8 cellular contexts compared by ENCODE assay signal in the genomic region with DNA sequence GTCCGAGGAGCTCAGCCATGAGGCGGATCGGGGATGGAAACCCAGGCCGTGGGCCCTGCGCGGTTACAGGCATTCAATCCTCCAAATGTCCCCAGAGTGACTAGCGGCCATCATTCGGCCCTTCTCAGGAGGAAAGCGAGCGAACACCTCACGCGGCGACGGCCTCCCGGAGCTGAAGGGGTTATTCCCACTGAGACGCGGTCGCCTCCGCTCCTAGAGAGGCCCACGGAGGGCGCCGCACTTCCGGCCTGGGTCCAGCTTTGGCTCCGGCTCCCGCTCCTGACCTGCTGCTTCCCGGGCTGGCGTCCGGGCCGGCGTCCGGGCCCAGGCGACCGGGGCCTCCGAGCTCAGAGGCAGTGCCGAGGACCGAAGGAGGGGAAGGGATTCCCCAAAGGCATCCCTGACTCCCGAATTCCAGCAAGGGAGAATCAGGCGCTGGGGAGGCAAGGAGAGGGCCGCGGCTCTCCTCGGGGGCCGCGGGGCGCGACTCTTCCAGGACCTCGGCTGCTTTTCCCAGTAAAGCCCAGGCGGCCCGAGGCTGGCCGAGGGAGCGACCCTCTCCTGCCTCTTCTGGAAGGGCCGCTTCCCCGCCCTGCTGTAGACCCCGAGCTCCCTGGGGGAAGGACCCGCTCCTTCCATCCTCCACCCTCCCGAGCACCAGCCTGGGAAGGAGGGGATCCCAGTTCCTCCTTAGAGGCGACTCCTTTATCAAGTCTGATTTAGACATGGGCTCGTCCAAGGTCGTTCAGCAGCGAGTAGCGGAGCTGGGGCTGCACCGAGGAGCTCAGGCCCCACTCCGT. TPM values are rescaled to one million over a fixed set of nuclear protein-coding genes. Genes with fewer than 3 reads are reported as not detected.
DNase-seq lines count a peak whose midpoint lies in the region; ATAC-seq, FAIRE-seq and TF ChIP-seq lines count a peak whose summit lies in the region.

No MANE protein-coding gene starts in this region.

- H3K27me3 ChIP-seq in duodenal mucosa (ENCODE audit: control insufficient read depth in 1 of 2, insufficient read depth in 2 of 2, low read length in 2 of 2) (no peaks in the 10 kb centered on the region), HepG2 (ENCODE audit: control insufficient read depth in 1 of 2, insufficient read depth in 2 of 2, low read length in 2 of 2) (no peaks in the 10 kb centered on the region; a peak in 1 of 5 replicates)

- in situ Hi-C loops in HepG2 (cut with HindIII; ENCODE audit: extremely low pct_ligation_motif_present, low pct_unique_long_range_greater_than_20kb): no loop called here

- WGBS in HepG2 (ENCODE audit: low lambda C conversion rate): 18% methylated on average over 13 of the region's 62 CpGs

- peak; percentile 83; the same call in 1 of the 2 replicates for TF ChIP-seq RAD21 in HepG2 (CRISPR knock-in tag; IDR thresholded peaks at IDR 0.05)

- H3K4me1 ChIP-seq in duodenal mucosa (ENCODE audit: control insufficient read depth in 1 of 2, insufficient read depth in 2 of 2, low read length in 2 of 2): peaks cover 8 to 14% of the 10 kb centered on the region in 2 donors
- peaks cover 54% of the 10 kb centered on the region for H3K4me1 ChIP-seq in HepG2 (ENCODE audit: insufficient read depth, low read length)

- TF ChIP-seq EP300 in HepG2 (IDR thresholded peaks at IDR 0.05; ENCODE audit: low read depth in 2 of 2, low read length in 2 of 2): peak; percentile 68 to 78; a peak in 3 of 4 replicates
- TF ChIP-seq EP300 in HepG2 (CRISPR knock-in tag; IDR thresholded peaks at IDR 0.05; ENCODE audit: borderline replicate concordance): peak; percentile 61; the same call in 1 of the 2 replicates

- peak overlapping the region; percentile 1 for H2AFZ ChIP-seq in HepG2 (ENCODE audit: low read length)

- H3K9me3 ChIP-seq in duodenal mucosa (ENCODE audit: control insufficient read depth in 1 of 2, low read length in 2 of 2): no peaks in the 10 kb centered on the region
- no peaks in the 10 kb centered on the region for H3K9me3 ChIP-seq in HepG2 (ENCODE audit: low read length)

- H3K9ac ChIP-seq in duodenal mucosa (ENCODE audit: low read depth in 1 of 2, low read length in 2 of 2) (peak overlapping the region; percentile 73 to 83), HepG2 (ENCODE audit: insufficient read depth, low read depth, low read length) (peak overlapping the region; percentile 89)

- H3K36me3 ChIP-seq in duodenal mucosa (ENCODE audit: control insufficient read depth in 1 of 2, insufficient read depth in 2 of 2, low read length in 2 of 2) (no peaks in the 10 kb centered on the region), HepG2 (replicated peaks in 1 of 2; ENCODE audit: control insufficient read depth in 1 of 2, insufficient read depth in 2 of 2, low read length in 2 of 2) (no peaks in the 10 kb centered on the region)

- H3K4me3 ChIP-seq in AG10803 (ENCODE audit: low read length) (peak overlapping the region; percentile 83), duodenal mucosa (ENCODE audit: low read depth in 1 of 2, low read length in 2 of 2) (peak overlapping the region; percentile 82 to 93), HepG2 (replicated peaks in 1 of 3; ENCODE audit: insufficient read depth in 1 of 3, low read depth in 2 of 3, low read length in 3 of 3) (peak overlapping the region; percentile 74 to 96 (median 89))

- peaks cover 3% of the 10 kb centered on the region for H3K79me2 ChIP-seq in HepG2 (ENCODE audit: insufficient read depth, low read length)

- H3K27ac ChIP-seq in duodenal mucosa (ENCODE audit: low read depth, low read length) (peak overlapping the region; percentile 73), HepG2 (ENCODE audit: extremely low read length, insufficient read depth, low read length) (peak overlapping the region; percentile 92)

- POLR2A ChIA-PET in HepG2 (lab: Yijun Ruan, JAX): interaction anchor here (0.6 to 6.6 kb wide), 27 partner anchors 9 to 330 kb away, joined by 3 to 257 read pairs (median 8); partner anchors contain the start of genes FBRS, HSD3B7, PHKG2 and ZNF629

- FAIRE-seq in HepG2 (lab: Jason Lieb, UNC): no peak

- no TSS peak for BruUV-seq in HepG2 (replicated peaks; lab: Mats Ljungman, UMichigan)

- CTCF ChIA-PET in HepG2 (lab: Yijun Ruan, JAX; ENCODE audit: low intra/inter-chr PET ratio, low total read pairs): interaction anchor here (0.6 to 0.9 kb wide), 3 partner anchors 31 to 116 kb away, joined by 3 to 4 read pairs (median 3); no protein-coding TSS in a partner anchor

- ATAC-seq in GM21576 (IDR thresholded peaks at IDR 0.05; ENCODE audit: unreplicated experiment) (peak; percentile 58), HepG2 (peak; percentile 88), HG02852 (IDR thresholded peaks at IDR 0.05; ENCODE audit: unreplicated experiment) (no peak)

- TF ChIP-seq POLR2A in HepG2 (IDR thresholded peaks at IDR 0.05; ENCODE audit: insufficient read depth in 1 of 2, low read depth in 2 of 2, low read length in 2 of 2): peak; percentile 91 to 93

- peak; percentile 81 for DNase-seq in AG10803 (ENCODE audit: low read depth)
- DNase-seq in NCI-H345 (lab: John Stamatoyannopoulos, UW): peak; percentile 73
- DNase-seq in activated CD4-positive, alpha-beta T cell treated with anti-CD3 and anti-CD28 coated beads, Interleukin-2, amount 50 U/mL, for 48 hours: peak; percentile 50 to 60
- DNase-seq in HepG2 (ENCODE audit: low spot score): peak; percentile 78
- peak; percentile 24 for DNase-seq in stimulated activated CD4-positive, alpha-beta T cell treated with anti-CD3 and anti-CD28 coated beads, Interleukin-2, amount 100 ng/mL, for 4 hours (ENCODE audit: low read depth)

- H4K20me1 ChIP-seq in HepG2 (ENCODE audit: insufficient read depth, low read length): no peaks in the 10 kb centered on the region

- TF ChIP-seq CTCF in AG10803 (conservative IDR thresholded peaks at IDR 0.05; ENCODE audit: low read length): peak; percentile 21; the same call in 1 of the 2 replicates
- peak; percentile 65 for TF ChIP-seq CTCF in HepG2 (CRISPR knock-in tag; IDR thresholded peaks at IDR 0.05)

- peak overlapping the region; percentile 92 for H3K4me2 ChIP-seq in HepG2 (ENCODE audit: low read depth, low read length)

- intact Hi-C loops in HepG2 (cut with micrococcal nuclease; ENCODE audit: unreplicated experiment): loop anchor here (1.0 kb wide), 2 partner anchors 9 to 18 kb away; partner anchors contain the start of gene ZNF629

RNA-seq across cellular contexts. Expression of gene ZNF629, which starts 18.6 kb away (rescaled TPM):
- 14.3 and 16.5 TPM in 2 replicates for total RNA-seq in HepG2 (2016; rRNA removed; fragmentation: Illumina TruSeq; extraction: Trizol)
- 1.3 TPM in 2 replicates for total RNA-seq in HepG2 (2016; cell fraction: cytosol; rRNA removed; fragmentation: Illumina TruSeq; extraction: Trizol; ENCODE audit: low read depth)
- 12.7 and 16.5 TPM in 2 replicates for total RNA-seq in HepG2 (2016; cell fraction: insoluble cytoplasmic fraction; rRNA removed; fragmentation: Illumina TruSeq; extraction: Trizol)
- 5.2 and 5.9 TPM in 2 replicates for total RNA-seq in HepG2 (2016; cell fraction: membrane; rRNA removed; fragmentation: Illumina TruSeq; extraction: Trizol)
- 15.1 and 17.8 TPM in 2 replicates for total RNA-seq in HepG2 (2016; cell fraction: nucleus; rRNA removed; fragmentation: Illumina TruSeq; extraction: Trizol)
- 6.1 and 8.2 TPM in 2 replicates for polyA plus RNA-seq in HepG2 (2011; rRNA removed)
- 3.9 and 4.8 TPM in 2 replicates for polyA plus RNA-seq in HepG2 (2011; cell fraction: cytosol; rRNA removed)
- 25.0 TPM in 2 replicates for polyA plus RNA-seq in HepG2 (2011; cell fraction: nucleus; rRNA removed)
- polyA plus RNA-seq in HepG2 (2012): 9.2 and 10.1 TPM in 2 replicates
- polyA plus RNA-seq in HepG2 (2016; cell fraction: cytosol; fragmentation: Illumina TruSeq; extraction: Trizol; ENCODE audit: low read depth): 0.64 and 0.65 TPM in 2 replicates
- 11.8 and 14.8 TPM in 2 replicates for polyA plus RNA-seq in HepG2 (2016; cell fraction: insoluble cytoplasmic fraction; fragmentation: Illumina TruSeq; extraction: Trizol; ENCODE audit: low read depth)
- polyA plus RNA-seq in HepG2 (2016; cell fraction: membrane; fragmentation: Illumina TruSeq; extraction: Trizol; ENCODE audit: low read depth): 2.2 and 2.7 TPM in 2 replicates
- 25.2 and 26.3 TPM in 2 replicates for polyA plus RNA-seq in HepG2 (2016; cell fraction: nucleus; fragmentation: Illumina TruSeq; extraction: Trizol; ENCODE audit: insufficient read depth, low read depth)
- polyA minus RNA-seq in HepG2 (2011; rRNA and poly(A)+ RNA removed; ENCODE audit: low replicate concordance): 9.3 and 12.7 TPM in 2 replicates
- 8.3 and 9.5 TPM in 2 replicates for polyA minus RNA-seq in HepG2 (2011; cell fraction: cytosol; rRNA and poly(A)+ RNA removed)
- 15.8 and 22.4 TPM in 2 replicates for polyA minus RNA-seq in HepG2 (2011; cell fraction: nucleus; rRNA and poly(A)+ RNA removed)

RNA-seq across cellular contexts. Expression of gene RNF40, which starts 43.4 kb away (rescaled TPM):
- total RNA-seq in HepG2 (2016; rRNA removed; fragmentation: Illumina TruSeq; extraction: Trizol): 85.6 and 102 TPM in 2 replicates
- 11.9 and 12.0 TPM in 2 replicates for total RNA-seq in HepG2 (2016; cell fraction: cytosol; rRNA removed; fragmentation: Illumina TruSeq; extraction: Trizol; ENCODE audit: low read depth)
- total RNA-seq in HepG2 (2016; cell fraction: insoluble cytoplasmic fraction; rRNA removed; fragmentation: Illumina TruSeq; extraction: Trizol): 79.6 and 89.9 TPM in 2 replicates
- 40.5 and 47.1 TPM in 2 replicates for total RNA-seq in HepG2 (2016; cell fraction: membrane; rRNA removed; fragmentation: Illumina TruSeq; extraction: Trizol)
- 55.6 and 65.6 TPM in 2 replicates for total RNA-seq in HepG2 (2016; cell fraction: nucleus; rRNA removed; fragmentation: Illumina TruSeq; extraction: Trizol)
- 84.0 and 91.0 TPM in 2 replicates for polyA plus RNA-seq in HepG2 (2011; rRNA removed)
- 47.5 and 49.3 TPM in 2 replicates for polyA plus RNA-seq in HepG2 (2011; cell fraction: cytosol; rRNA removed)
- polyA plus RNA-seq in HepG2 (2011; cell fraction: nucleus; rRNA removed): 128 and 147 TPM in 2 replicates
- 44.7 and 52.0 TPM in 2 replicates for polyA plus RNA-seq in HepG2 (2012)
- polyA plus RNA-seq in HepG2 (2016; cell fraction: cytosol; fragmentation: Illumina TruSeq; extraction: Trizol; ENCODE audit: low read depth): 8.6 and 10.7 TPM in 2 replicates
- polyA plus RNA-seq in HepG2 (2016; cell fraction: insoluble cytoplasmic fraction; fragmentation: Illumina TruSeq; extraction: Trizol; ENCODE audit: low read depth): 87.6 and 98.5 TPM in 2 replicates
- 29.9 and 30.8 TPM in 2 replicates for polyA plus RNA-seq in HepG2 (2016; cell fraction: membrane; fragmentation: Illumina TruSeq; extraction: Trizol; ENCODE audit: low read depth)
- 131 and 139 TPM in 2 replicates for polyA plus RNA-seq in HepG2 (2016; cell fraction: nucleus; fragmentation: Illumina TruSeq; extraction: Trizol; ENCODE audit: insufficient read depth, low read depth)
- 110 and 128 TPM in 2 replicates for polyA minus RNA-seq in HepG2 (2011; rRNA and poly(A)+ RNA removed; ENCODE audit: low replicate concordance)
- polyA minus RNA-seq in HepG2 (2011; cell fraction: cytosol; rRNA and poly(A)+ RNA removed): 42.3 and 58.2 TPM in 2 replicates
- 34.0 and 43.5 TPM in 2 replicates for polyA minus RNA-seq in HepG2 (2011; cell fraction: nucleus; rRNA and poly(A)+ RNA removed)

RNA-seq across cellular contexts. Expression of gene CFAP119, which starts 43.7 kb away (rescaled TPM):
- total RNA-seq in HepG2 (2016; rRNA removed; fragmentation: Illumina TruSeq; extraction: Trizol): 1.2 and 6.4 TPM in 2 replicates
- 0.51 and 0.71 TPM in 2 replicates for total RNA-seq in HepG2 (2016; cell fraction: cytosol; rRNA removed; fragmentation: Illumina TruSeq; extraction: Trizol; ENCODE audit: low read depth)
- 1.4 and 4.0 TPM in 2 replicates for total RNA-seq in HepG2 (2016; cell fraction: insoluble cytoplasmic fraction; rRNA removed; fragmentation: Illumina TruSeq; extraction: Trizol)
- 0.83 and 1.7 TPM in 2 replicates for total RNA-seq in HepG2 (2016; cell fraction: membrane; rRNA removed; fragmentation: Illumina TruSeq; extraction: Trizol)
- total RNA-seq in HepG2 (2016; cell fraction: nucleus; rRNA removed; fragmentation: Illumina TruSeq; extraction: Trizol): 11.6 and 12.1 TPM in 2 replicates
- 4.0 and 6.4 TPM in 2 replicates for polyA plus RNA-seq in HepG2 (2011; rRNA removed)
- 1.3 and 2.2 TPM in 2 replicates for polyA plus RNA-seq in HepG2 (2011; cell fraction: cytosol; rRNA removed)
- 37.2 and 53.6 TPM in 2 replicates for polyA plus RNA-seq in HepG2 (2011; cell fraction: nucleus; rRNA removed)
- 0.84 and 2.1 TPM in 2 replicates for polyA plus RNA-seq in HepG2 (2012)
- polyA plus RNA-seq in HepG2 (2016; cell fraction: cytosol; fragmentation: Illumina TruSeq; extraction: Trizol; ENCODE audit: low read depth): 0.78 and 0.96 TPM in 2 replicates
- 0.91 and 1.5 TPM in 2 replicates for polyA plus RNA-seq in HepG2 (2016; cell fraction: insoluble cytoplasmic fraction; fragmentation: Illumina TruSeq; extraction: Trizol; ENCODE audit: low read depth)
- 0.41 and 1.4 TPM in 2 replicates for polyA plus RNA-seq in HepG2 (2016; cell fraction: membrane; fragmentation: Illumina TruSeq; extraction: Trizol; ENCODE audit: low read depth)
- 22.1 and 31.9 TPM in 2 replicates for polyA plus RNA-seq in HepG2 (2016; cell fraction: nucleus; fragmentation: Illumina TruSeq; extraction: Trizol; ENCODE audit: insufficient read depth, low read depth)
- polyA minus RNA-seq in HepG2 (2011; rRNA and poly(A)+ RNA removed; ENCODE audit: low replicate concordance): 1.5 and 16.0 TPM in 2 replicates
- polyA minus RNA-seq in HepG2 (2011; cell fraction: cytosol; rRNA and poly(A)+ RNA removed): 0.69 and 1.8 TPM in 2 replicates
- polyA minus RNA-seq in HepG2 (2011; cell fraction: nucleus; rRNA and poly(A)+ RNA removed): 3.7 and 5.2 TPM in 2 replicates

RNA-seq across cellular contexts. Expression of gene PHKG2, which starts 57.3 kb away (rescaled TPM):
- 33.9 and 37.4 TPM in 2 replicates for total RNA-seq in HepG2 (2016; rRNA removed; fragmentation: Illumina TruSeq; extraction: Trizol)
- total RNA-seq in HepG2 (2016; cell fraction: cytosol; rRNA removed; fragmentation: Illumina TruSeq; extraction: Trizol; ENCODE audit: low read depth): 13.4 TPM in 2 replicates
- total RNA-seq in HepG2 (2016; cell fraction: insoluble cytoplasmic fraction; rRNA removed; fragmentation: Illumina TruSeq; extraction: Trizol): 32.9 and 41.4 TPM in 2 replicates
- total RNA-seq in HepG2 (2016; cell fraction: membrane; rRNA removed; fragmentation: Illumina TruSeq; extraction: Trizol): 23.7 and 24.3 TPM in 2 replicates
- 39.5 and 43.1 TPM in 2 replicates for total RNA-seq in HepG2 (2016; cell fraction: nucleus; rRNA removed; fragmentation: Illumina TruSeq; extraction: Trizol)
- polyA plus RNA-seq in HepG2 (2011; rRNA removed): 39.8 and 42.1 TPM in 2 replicates
- 22.7 and 30.8 TPM in 2 replicates for polyA plus RNA-seq in HepG2 (2011; cell fraction: cytosol; rRNA removed)
- polyA plus RNA-seq in HepG2 (2011; cell fraction: nucleus; rRNA removed): 140 and 166 TPM in 2 replicates
- polyA plus RNA-seq in HepG2 (2012): 21.4 and 22.8 TPM in 2 replicates
- polyA plus RNA-seq in HepG2 (2016; cell fraction: cytosol; fragmentation: Illumina TruSeq; extraction: Trizol; ENCODE audit: low read depth): 15.4 and 16.5 TPM in 2 replicates
- polyA plus RNA-seq in HepG2 (2016; cell fraction: insoluble cytoplasmic fraction; fragmentation: Illumina TruSeq; extraction: Trizol; ENCODE audit: low read depth): 38.9 and 41.5 TPM in 2 replicates
- 21.3 and 23.8 TPM in 2 replicates for polyA plus RNA-seq in HepG2 (2016; cell fraction: membrane; fragmentation: Illumina TruSeq; extraction: Trizol; ENCODE audit: low read depth)
- polyA plus RNA-seq in HepG2 (2016; cell fraction: nucleus; fragmentation: Illumina TruSeq; extraction: Trizol; ENCODE audit: insufficient read depth, low read depth): 142 and 147 TPM in 2 replicates
- polyA minus RNA-seq in HepG2 (2011; rRNA and poly(A)+ RNA removed; ENCODE audit: low replicate concordance): 53.8 and 68.9 TPM in 2 replicates
- polyA minus RNA-seq in HepG2 (2011; cell fraction: cytosol; rRNA and poly(A)+ RNA removed): 9.0 and 12.9 TPM in 2 replicates
- 38.1 and 40.3 TPM in 2 replicates for polyA minus RNA-seq in HepG2 (2011; cell fraction: nucleus; rRNA and poly(A)+ RNA removed)

Comparison
In these comparisons a context has a peak if more than half of its experiments do, and no peak if none do; other contexts are left out.
1. DNase-seq: peak in every context shown above with its lines; median percentile 81 in AG10803; 78 in HepG2; 73 in NCI-H345; 55 in activated CD4-positive, alpha-beta T cell treated with anti-CD3 and anti-CD28 coated beads, Interleukin-2, amount 50 U/mL, for 48 hours; 24 in stimulated activated CD4-positive, alpha-beta T cell treated with anti-CD3 and anti-CD28 coated beads, Interleukin-2, amount 100 ng/mL, for 4 hours.